ENCODE assay signal across 18 cellular contexts in the genomic region with DNA sequence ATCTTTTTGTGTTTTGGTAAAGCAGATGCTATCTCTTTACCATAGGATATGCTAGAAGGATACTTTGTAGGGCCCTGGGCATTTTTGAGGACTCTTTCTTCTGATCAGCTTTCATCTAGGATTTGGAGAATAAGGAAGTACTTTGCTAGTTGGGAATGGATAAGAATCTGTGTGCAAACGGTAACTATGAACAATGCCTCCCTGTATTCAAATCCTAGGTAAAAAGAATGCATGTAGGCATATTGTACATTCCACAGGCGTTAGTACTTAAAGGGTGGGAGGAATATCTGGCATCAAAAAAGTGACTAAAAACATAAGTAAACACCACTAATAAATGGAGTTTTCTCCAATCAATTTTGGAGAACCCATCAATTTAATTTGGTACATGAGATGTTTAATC. TPM values are rescaled to one million over a fixed set of nuclear protein-coding genes. Genes with fewer than 3 reads are reported as not detected.
DNase-seq lines count a peak whose midpoint lies in the region; ATAC-seq, FAIRE-seq and TF ChIP-seq lines count a peak whose summit lies in the region.
"Had no signal": no experiment of that assay in that cellular context is flagged by ENCODE, and none has a peak within 500 bp of the region (broad histone marks: within the 10 kb centered on the region; RNA-seq: fewer than 3 reads in every experiment).

No MANE protein-coding gene starts in this region.

- TF ChIP-seq RAD21 in IMR-90 (IDR thresholded peaks at IDR 0.05; ENCODE audit: low read length), result no peak

- peak overlapping the region in 1 of 2 experiments; percentile 12; a peak in 1 of 4 replicates for H4K8ac ChIP-seq in IMR-90 (ENCODE audit: low read depth in 2 of 2, low read length in 2 of 2)

- H3K4me2 ChIP-seq in IMR-90 (ENCODE audit: low read depth, low read length), result no peak overlapping the region
- no peak overlapping the region for H3K4me2 ChIP-seq in keratinocyte (ENCODE audit: control insufficient read depth, extremely low read depth, insufficient read depth, low read depth, low read length)

- H3K27me3 ChIP-seq in IMR-90 (ENCODE audit: control insufficient read depth, insufficient read depth, low read length) (no peaks in the 10 kb centered on the region), brain microvascular endothelial cell (replicated peaks) (no peaks in the 10 kb centered on the region), keratinocyte (ENCODE audit: control insufficient read depth, extremely low read depth, insufficient read depth, low read length) (no peaks in the 10 kb centered on the region), stomach smooth muscle (ENCODE audit: control insufficient read depth in 1 of 2, insufficient read depth in 2 of 2, low read length in 2 of 2) (no peaks in the 10 kb centered on the region)
- H3K27me3 ChIP-seq: pancreas had no signal

- H4K20me1 ChIP-seq in IMR-90 (ENCODE audit: insufficient read depth, low read length) (no peaks in the 10 kb centered on the region), keratinocyte (ENCODE audit: control insufficient read depth, extremely low read depth, insufficient read depth, low read length) (no peaks in the 10 kb centered on the region)

- H4K5ac ChIP-seq in IMR-90 (ENCODE audit: low read depth, low read length), result no peak overlapping the region

- H3K23ac ChIP-seq in IMR-90 (ENCODE audit: low read depth, low read length), result no peak overlapping the region

- H3K36me3 ChIP-seq in IMR-90 (ENCODE audit: control insufficient read depth, insufficient read depth, low read length) (no peaks in the 10 kb centered on the region), brain microvascular endothelial cell (replicated peaks) (no peaks in the 10 kb centered on the region), keratinocyte (ENCODE audit: control insufficient read depth in 2 of 2, extremely low read depth in 1 of 2, insufficient read depth in 2 of 2, low read length in 2 of 2) (no peaks in the 10 kb centered on the region), stomach smooth muscle (ENCODE audit: control insufficient read depth in 2 of 2, insufficient read depth in 2 of 2, low read length in 2 of 2) (no peaks in the 10 kb centered on the region)
- H3K36me3 ChIP-seq: pancreas had no signal

- H2AFZ ChIP-seq in IMR-90 (replicated peaks; ENCODE audit: low read length, poor library complexity), result no peak overlapping the region
- no peak overlapping the region for H2AFZ ChIP-seq in keratinocyte (ENCODE audit: control insufficient read depth, low read length)

- H2AK9ac ChIP-seq in IMR-90 (replicated peaks; ENCODE audit: low read depth, low read length, poor library complexity), result no peak overlapping the region

- H3K9me3 ChIP-seq in IMR-90 (ENCODE audit: control insufficient read depth, insufficient read depth, low read length), result no peaks in the 10 kb centered on the region
- H3K9me3 ChIP-seq in keratinocyte (ENCODE audit: control insufficient read depth, low read depth, low read length), result no peaks in the 10 kb centered on the region
- no peaks in the 10 kb centered on the region for H3K9me3 ChIP-seq in stomach smooth muscle (ENCODE audit: control insufficient read depth in 2 of 2, low read length in 2 of 2)
- H3K9me3 ChIP-seq: pancreas had no signal

- no peak overlapping the region for H2BK15ac ChIP-seq in IMR-90 (ENCODE audit: low read depth, low read length)

- H2BK120ac ChIP-seq in IMR-90 (ENCODE audit: low read depth, low read length), result peak overlapping the region; percentile 44; the same call in 1 of the 2 replicates

- CTCF ChIA-PET in IMR-90 (lab: Yijun Ruan, JAX), result no interaction called here

- H2BK20ac ChIP-seq in IMR-90 (ENCODE audit: low read depth, low read length), result no peak overlapping the region

- H3K4me1 ChIP-seq in IMR-90 (ENCODE audit: control insufficient read depth, insufficient read depth, low read length) (0 out of 2 replicates have a peak, but pooled peaks cover 2% of the 10 kb centered on the region), keratinocyte (ENCODE audit: control insufficient read depth, extremely low read depth, insufficient read depth, low read length) (peaks cover 15% of the 10 kb centered on the region), stomach smooth muscle (ENCODE audit: control insufficient read depth, insufficient read depth, low read length) (peaks cover 3% of the 10 kb centered on the region)
- H3K4me1 ChIP-seq: pancreas had no signal

- peak; percentile 20 for FAIRE-seq in keratinocyte (lab: Jason Lieb, UNC)
- FAIRE-seq: GM12891 had no signal

- H3K27ac ChIP-seq in IMR-90 (ENCODE audit: insufficient read depth, low read length) (no peak overlapping the region), brain microvascular endothelial cell (peak overlapping the region; percentile 61), keratinocyte (ENCODE audit: control insufficient read depth, insufficient read depth, low read length) (no peak overlapping the region), stomach smooth muscle (ENCODE audit: low read length) (peak overlapping the region; percentile 7)
- H3K27ac ChIP-seq: pancreas had no signal

- H2BK5ac ChIP-seq in IMR-90 (ENCODE audit: low read depth, low read length, poor library complexity, severe bottlenecking), result peak overlapping the region; percentile 62

- no peak overlapping the region for H3K18ac ChIP-seq in IMR-90 (ENCODE audit: low read depth, low read length)

- H3K14ac ChIP-seq in IMR-90 (replicated peaks; ENCODE audit: low read depth, low read length), result no peak overlapping the region

- ATAC-seq in IMR-90 (ENCODE audit: low read depth), result peak; percentile 30; the same call in 1 of the 2 replicates
- no peak for ATAC-seq in HG03135 (IDR thresholded peaks at IDR 0.05; ENCODE audit: unreplicated experiment)
- no peak for ATAC-seq in HG03108 (IDR thresholded peaks at IDR 0.05; ENCODE audit: unreplicated experiment)
- ATAC-seq: pancreas had no signal

- no peak overlapping the region for H4K91ac ChIP-seq in IMR-90 (ENCODE audit: insufficient read depth, low read depth, low read length)

- H3K79me2 ChIP-seq in keratinocyte (ENCODE audit: control insufficient read depth, insufficient read depth, low read length), result no peaks in the 10 kb centered on the region

- intact Hi-C loops in IMR-90 (cut with micrococcal nuclease), result no loop called here

- WGBS in IMR-90 (ENCODE audit: extremely low coverage in 2 of 2, insufficient read length in 1 of 2), 2 experiments, result no CpG with 5 or more reads among the region's 2 CpGs

- no peaks in the 10 kb centered on the region; the same call in 1 of the 2 replicates for H3K9me1 ChIP-seq in IMR-90 (ENCODE audit: insufficient read depth, low read length)
- no peaks in the 10 kb centered on the region for H3K9me1 ChIP-seq in keratinocyte (ENCODE audit: control insufficient read depth, extremely low read depth, insufficient read depth, low read length)

- no peak overlapping the region for H3K4me3 ChIP-seq in IMR-90 (ENCODE audit: insufficient read depth, low read depth, low read length)
- H3K4me3 ChIP-seq in brain microvascular endothelial cell (ENCODE audit: low read depth, low read length), result no peak overlapping the region
- no peak overlapping the region for H3K4me3 ChIP-seq in keratinocyte (ENCODE audit: control insufficient read depth in 2 of 3, extremely low read depth in 1 of 3, insufficient read depth in 2 of 3, low read depth in 1 of 3, low read length in 3 of 3)
- H3K4me3 ChIP-seq in stomach smooth muscle (ENCODE audit: low read length in 2 of 2), result no peak overlapping the region
- H3K4me3 ChIP-seq: pancreas had no signal

- dilution Hi-C loops in IMR-90 (cut with HindIII; ENCODE audit: low sequenced_read_pairs, unreplicated experiment) (no loop called here), keratinocyte (cut with MboI; ENCODE audit: extremely low pct_ligation_motif_present, low sequenced_read_pairs) (no loop called here)

- BruUV-seq in IMR-90 (replicated peaks; lab: Mats Ljungman, UMichigan), result no TSS peak

- H3K4ac ChIP-seq in IMR-90 (ENCODE audit: low read depth, low read length), result no peak overlapping the region

- peak; percentile 49 for DNase-seq in IMR-90
- peak; percentile 18 for DNase-seq in brain microvascular endothelial cell
- peak; percentile 19 for DNase-seq in keratinocyte (ENCODE audit: low read depth, low spot score)
- no peak for DNase-seq in epidermal melanocyte (ENCODE audit: insufficient read length, low spot score)
- DNase-seq: activated CD4-positive, alpha-beta T cell treated with anti-CD3 and anti-CD28 coated beads, Interleukin-2, amount 50 U/mL, for 4 hours; activated T-cell treated with anti-CD3 and anti-CD28 coated beads for 4 hours; caudate nucleus; GDM1; KBM-7; NCI-H1105; NCI-H2171 treated with DMSO at 0.1 percent for 48 hours; NCI-H748 treated with DMSO at 0.1 percent for 48 hours; pancreas; SW 1271 had no signal

- H3K56ac ChIP-seq in IMR-90 (ENCODE audit: extremely low read depth, insufficient read depth, low read length), result no peak overlapping the region

- in situ Hi-C loops in IMR-90 (cut with MboI; ENCODE audit: low sequenced_read_pairs), result no loop called here
- in situ Hi-C loops in brain microvascular endothelial cell (cut with HindIII; ENCODE audit: low pct_ligation_motif_present, low sequenced_read_pairs), result no loop called here

- no peak for TF ChIP-seq CTCF in IMR-90 (conservative IDR thresholded peaks at IDR 0.05; ENCODE audit: low read depth, low read length)
- no peak for TF ChIP-seq CTCF in brain microvascular endothelial cell (IDR thresholded peaks at IDR 0.05; ENCODE audit: low read depth, low read length, missing control alignments)
- TF ChIP-seq CTCF in keratinocyte (optimal IDR thresholded peaks at IDR 0.05 in 1 of 3, IDR thresholded peaks at IDR 0.05 in 1 of 3, conservative IDR thresholded peaks at IDR 0.05 in 1 of 3; ENCODE audit: extremely low read depth in 1 of 3, insufficient read depth in 2 of 3, low read length in 3 of 3), result no peak

- POLR2A ChIA-PET in IMR-90 (lab: Charles Lee; ENCODE audit: unreplicated experiment), result no interaction called here

- TF ChIP-seq POLR2A in IMR-90 (IDR thresholded peaks at IDR 0.05; ENCODE audit: low read depth, low read length), result no peak

- H2AK5ac ChIP-seq in IMR-90 (ENCODE audit: low read depth, low read length), result no peak overlapping the region

- H3K9ac ChIP-seq in IMR-90 (ENCODE audit: low read depth, low read length) (no peak overlapping the region), keratinocyte (ENCODE audit: control insufficient read depth, extremely low read depth, insufficient read depth, low read length) (no peak overlapping the region), stomach smooth muscle (ENCODE audit: low read length in 2 of 2) (no peak overlapping the region)

- H3K79me1 ChIP-seq in IMR-90 (ENCODE audit: low read depth in 1 of 2, low read length in 2 of 2), result peaks cover 4 to 15% of the 10 kb centered on the region in 2 experiments; a peak in 3 of 4 replicates

RNA-seq across cellular contexts. Expression of a gene that starts 59.7 kb away (rescaled TPM):
- total RNA-seq in IMR-90 (2012; rRNA removed), result 50.7 and 53.0 TPM in 2 replicates
- 95.5 and 110 TPM in 2 replicates for polyA plus RNA-seq in IMR-90 (2012; rRNA removed)
- 19.8 and 37.6 TPM in 2 replicates for polyA plus RNA-seq in IMR-90 (2012; cell fraction: cytosol; rRNA removed)
- 2.4 and 28.1 TPM in 2 replicates for polyA plus RNA-seq in IMR-90 (2012; cell fraction: nucleus; rRNA removed; ENCODE audit: low replicate concordance)
- polyA plus RNA-seq in keratinocyte, result 72.5 to 92.0 TPM (median 82.4 TPM) in 3 replicates
- polyA plus RNA-seq in keratinocyte (2011; ENCODE audit: low read depth), result 12.4 TPM
- polyA plus RNA-seq in keratinocyte (2011; cell fraction: cytosol; rRNA removed), result 113 and 204 TPM in 2 replicates
- polyA plus RNA-seq in keratinocyte (2011; cell fraction: nucleus; rRNA removed), result 50.8 and 57.0 TPM in 2 replicates
- 26.4 and 50.7 TPM in 2 replicates for polyA plus RNA-seq in keratinocyte (2012; ENCODE audit: low replicate concordance)
- 8.6 to 39.6 TPM (median 35.5 TPM) in 3 replicates for polyA minus RNA-seq in keratinocyte
- 35.5 TPM for polyA minus RNA-seq in keratinocyte (2011; cell fraction: cytosol; rRNA and poly(A)+ RNA removed)
- 11.3 and 27.0 TPM in 2 replicates for polyA minus RNA-seq in keratinocyte (2011; cell fraction: nucleus; rRNA and poly(A)+ RNA removed)

RNA-seq across cellular contexts. Expression of a gene that starts 59.9 kb away (rescaled TPM):
- total RNA-seq in IMR-90 (2012; rRNA removed), result 0.72 and 0.83 TPM in 2 replicates
- polyA plus RNA-seq in IMR-90 (2012; rRNA removed), result 3.4 TPM in 2 replicates
- 0.63 and 1.1 TPM in 2 replicates for polyA plus RNA-seq in IMR-90 (2012; cell fraction: cytosol; rRNA removed)
- 0.10 and 1.1 TPM in 2 replicates for polyA plus RNA-seq in IMR-90 (2012; cell fraction: nucleus; rRNA removed; ENCODE audit: low replicate concordance)
- polyA plus RNA-seq in keratinocyte, result 1.7 to 2.2 TPM (median 1.9 TPM) in 3 replicates
- polyA plus RNA-seq in keratinocyte (2011; ENCODE audit: low read depth), result 2.0 TPM
- 1.6 and 2.9 TPM in 2 replicates for polyA plus RNA-seq in keratinocyte (2011; cell fraction: cytosol; rRNA removed)
- polyA plus RNA-seq in keratinocyte (2011; cell fraction: nucleus; rRNA removed), result 2.1 and 2.3 TPM in 2 replicates
- 1.3 and 2.9 TPM in 2 replicates for polyA plus RNA-seq in keratinocyte (2012; ENCODE audit: low replicate concordance)
- 0.46 to 2.5 TPM in 2 of 3 replicates, not detected in the other for polyA minus RNA-seq in keratinocyte
- polyA minus RNA-seq in keratinocyte (2011; cell fraction: cytosol; rRNA and poly(A)+ RNA removed), result not detected
- 3.2 TPM in 1 of 2 replicates, not detected in the other for polyA minus RNA-seq in keratinocyte (2011; cell fraction: nucleus; rRNA and poly(A)+ RNA removed)

Comparison
In these comparisons a context has a peak if more than half of its experiments do, and no peak if none do; other contexts are left out.
1. H3K27ac ChIP-seq: peak in brain microvascular endothelial cell (single experiment) and stomach smooth muscle (single experiment); none in IMR-90 (single experiment) and keratinocyte (single experiment).